10 cellular contexts compared by ENCODE assay signal in the genomic region with DNA sequence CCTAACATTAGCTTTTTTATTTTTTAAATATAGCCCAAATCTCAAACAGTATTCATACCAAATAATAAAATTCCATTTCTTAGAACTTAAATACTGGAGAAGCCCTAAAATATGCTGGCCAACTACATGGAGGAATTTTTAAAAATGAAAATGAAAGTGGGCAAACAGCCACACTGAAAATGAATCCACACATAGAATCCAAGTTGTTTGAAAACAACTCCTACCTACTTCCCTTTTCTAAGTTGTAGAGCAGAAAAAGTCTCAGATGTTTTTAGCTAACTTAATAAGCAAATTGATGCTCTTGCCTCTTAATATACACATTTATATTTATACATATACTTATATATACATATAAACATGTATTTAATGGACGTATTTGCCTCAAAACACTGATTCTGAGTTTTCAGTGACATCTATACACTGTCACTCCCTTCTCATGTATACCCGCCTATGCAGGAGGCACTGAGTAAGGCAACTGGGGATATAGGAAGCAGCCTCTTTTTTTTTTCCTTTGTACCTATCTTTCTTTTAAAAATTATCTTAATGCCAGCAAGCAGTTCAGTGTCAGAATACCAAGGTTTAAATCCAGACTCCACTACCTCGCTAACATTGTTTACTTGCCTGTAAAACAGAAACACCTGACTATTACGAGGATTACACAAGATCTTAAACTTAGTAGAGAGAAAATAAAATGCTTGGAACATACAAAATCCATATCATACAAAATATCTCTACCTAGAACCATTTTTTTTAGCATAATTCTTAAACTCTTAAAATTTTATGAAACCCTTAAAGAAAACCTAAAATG. TPM values are rescaled to one million over a fixed set of nuclear protein-coding genes. Genes with fewer than 3 reads are reported as not detected.
DNase-seq lines count a peak whose midpoint lies in the region; FAIRE-seq lines count a peak whose summit lies in the region.
"Had no signal": no experiment of that assay in that cellular context is flagged by ENCODE, and none has a peak within 500 bp of the region (broad histone marks: within the 10 kb centered on the region; RNA-seq: fewer than 3 reads in every experiment).

No MANE protein-coding gene starts in this region.

- DNase-seq in GM19239 (ENCODE audit: insufficient read length, low spot score) (no peak), MV-4-11 (lab: John Stamatoyannopoulos, UW) (peak; percentile 67), fibroblast of peridontal ligament (ENCODE audit: extremely low read depth) (peak; percentile 66), GM19240 (ENCODE audit: insufficient read length, low spot score) (no peak)
- no peak for DNase-seq in activated T-helper 2 cell treated with anti-CD3 and anti-CD28 coated beads, Interferon-gamma antibody, Interleukin-2, Interleukin-4, amounts not matched to agents 10 μg/mL and 5 μg/mL and 100 μg/mL, durations not matched to agents 14 hours and 24 hours and 36 hours (ENCODE audit: low spot score)
- DNase-seq in activated CD4-positive, CD25-positive, alpha-beta regulatory T cell (lab: John Stamatoyannopoulos, UW): no peak
- no peak for DNase-seq in CD8-positive, alpha-beta memory T cell
- DNase-seq: activated gamma-delta T cell had no signal

- POLR2A ChIA-PET in CD8-positive, alpha-beta memory T cell (lab: Charles Lee): no interaction called here

- H3K9me3 Mint-ChIP-seq in activated T-helper 2 cell treated with anti-CD3 and anti-CD28 coated beads, Interferon-gamma antibody, Interleukin-2, Interleukin-4, amounts not matched to agents 10 μg/mL and 5 μg/mL and 100 μg/mL, durations not matched to agents 14 hours and 24 hours and 36 hours: peaks cover 31% of the 10 kb centered on the region
- H3K9me3 Mint-ChIP-seq in CD8-positive, alpha-beta memory T cell: peaks cover 4 to 12% (median 11%) of the 10 kb centered on the region in 5 donors

- no peaks in the 10 kb centered on the region for H3K36me3 ChIP-seq in CD8-positive, alpha-beta memory T cell (ENCODE audit: insufficient read depth, low read length)
- H3K36me3 ChIP-seq: SJSA1 had no signal

- peaks cover 43% of the 10 kb centered on the region for H3K36me3 Mint-ChIP-seq in activated T-helper 2 cell treated with anti-CD3 and anti-CD28 coated beads, Interferon-gamma antibody, Interleukin-2, Interleukin-4, amounts not matched to agents 10 μg/mL and 5 μg/mL and 100 μg/mL, durations not matched to agents 14 hours and 24 hours and 36 hours (ENCODE audit: low read depth)
- H3K36me3 Mint-ChIP-seq in CD8-positive, alpha-beta memory T cell: peaks cover 15 to 29% (median 25%) of the 10 kb centered on the region in 3 donors

- H3K4me3 ChIP-seq in skin epidermis: no peak overlapping the region
- H3K4me3 ChIP-seq in CD8-positive, alpha-beta memory T cell (ENCODE audit: low read length): no peak overlapping the region
- H3K4me3 ChIP-seq: SJSA1 had no signal

- CTCF ChIA-PET in CD8-positive, alpha-beta memory T cell (lab: Charles Lee): no interaction called here

- peak overlapping the region in 15 of 21 experiments; percentile 7 to 63 (median 26) for H3K27ac ChIP-seq in skin epidermis
- H3K27ac ChIP-seq in CD8-positive, alpha-beta memory T cell (ENCODE audit: low read depth, low read length): no peak overlapping the region
- H3K27ac ChIP-seq: SJSA1 had no signal

- no peaks in the 10 kb centered on the region for H3K27me3 Mint-ChIP-seq in activated T-helper 2 cell treated with anti-CD3 and anti-CD28 coated beads, Interferon-gamma antibody, Interleukin-2, Interleukin-4, amounts not matched to agents 10 μg/mL and 5 μg/mL and 100 μg/mL, durations not matched to agents 14 hours and 24 hours and 36 hours (ENCODE audit: low read depth)
- H3K27me3 Mint-ChIP-seq in CD8-positive, alpha-beta memory T cell: no peaks in the 10 kb centered on the region

- H3K4me3 Mint-ChIP-seq in activated T-helper 2 cell treated with anti-CD3 and anti-CD28 coated beads, Interferon-gamma antibody, Interleukin-2, Interleukin-4, amounts not matched to agents 10 μg/mL and 5 μg/mL and 100 μg/mL, durations not matched to agents 14 hours and 24 hours and 36 hours (ENCODE audit: low read depth): no peak overlapping the region
- no peak overlapping the region for H3K4me3 Mint-ChIP-seq in CD8-positive, alpha-beta memory T cell

- no peak overlapping the region for H3K27ac Mint-ChIP-seq in activated T-helper 2 cell treated with anti-CD3 and anti-CD28 coated beads, Interferon-gamma antibody, Interleukin-2, Interleukin-4, amounts not matched to agents 10 μg/mL and 5 μg/mL and 100 μg/mL, durations not matched to agents 14 hours and 24 hours and 36 hours
- H3K27ac Mint-ChIP-seq in CD8-positive, alpha-beta memory T cell: no peak overlapping the region

- H3K4me1 ChIP-seq in CD8-positive, alpha-beta memory T cell (ENCODE audit: insufficient read depth, low read length): peaks cover 21% of the 10 kb centered on the region
- H3K4me1 ChIP-seq: SJSA1 had no signal

- peaks cover 15% of the 10 kb centered on the region for H3K9me3 ChIP-seq in CD8-positive, alpha-beta memory T cell (ENCODE audit: low read length)

- H3K4me1 Mint-ChIP-seq in activated T-helper 2 cell treated with anti-CD3 and anti-CD28 coated beads, Interferon-gamma antibody, Interleukin-2, Interleukin-4, amounts not matched to agents 10 μg/mL and 5 μg/mL and 100 μg/mL, durations not matched to agents 14 hours and 24 hours and 36 hours (ENCODE audit: low read depth): peaks cover 17% of the 10 kb centered on the region
- peaks cover 79 to 92% (median 87%) of the 10 kb centered on the region in 3 donors for H3K4me1 Mint-ChIP-seq in CD8-positive, alpha-beta memory T cell

- intact Hi-C loops in activated T-helper 2 cell treated with anti-CD3 and anti-CD28 coated beads, Interferon-gamma antibody, Interleukin-2, Interleukin-4, amounts not matched to agents 10 μg/mL and 5 μg/mL and 100 μg/mL, durations not matched to agents 14 hours and 24 hours and 36 hours (cut with micrococcal nuclease): no loop called here

- peak; percentile 84 for FAIRE-seq in GM19239 (lab: Jason Lieb, UNC)

- H3K27me3 ChIP-seq in CD8-positive, alpha-beta memory T cell (ENCODE audit: insufficient read depth, low read length, poor library complexity, severe bottlenecking): no peaks in the 10 kb centered on the region
- H3K27me3 ChIP-seq: SJSA1 had no signal

RNA-seq across cellular contexts. Expression of a gene that starts 13.3 kb away (rescaled TPM):
- total RNA-seq in activated T-helper 2 cell treated with anti-CD3 and anti-CD28 coated beads, Interferon-gamma antibody, Interleukin-2, Interleukin-4, amounts not matched to agents 10 μg/mL and 5 μg/mL and 100 μg/mL, durations not matched to agents 14 hours and 24 hours and 36 hours: 64.0 and 67.1 TPM in 2 replicates
- total RNA-seq in CD8-positive, alpha-beta memory T cell: 10 to 100 TPM; 57.9 to 62.0 TPM
- polyA plus RNA-seq in CD8-positive, alpha-beta memory T cell: 15.0 TPM

Comparison
In these comparisons a context has a peak if more than half of its experiments do, and no peak if none do; other contexts are left out.
1. DNase-seq: peak in MV-4-11 (single experiment) and fibroblast of peridontal ligament (single experiment); none in GM19239 (single experiment), activated T-helper 2 cell treated with anti-CD3 and anti-CD28 coated beads, Interferon-gamma antibody, Interleukin-2, Interleukin-4, amounts not matched to agents 10 μg/mL and 5 μg/mL and 100 μg/mL, durations not matched to agents 14 hours and 24 hours and 36 hours (single experiment), activated CD4-positive, CD25-positive, alpha-beta regulatory T cell (0 of 4), CD8-positive, alpha-beta memory T cell (0 of 5) and GM19240 (single experiment).